11 cellular contexts compared by ENCODE assay signal in genomic region chr22:46528121-46528610, GRCh38. TPM values are rescaled to one million over a fixed set of nuclear protein-coding genes. Genes with fewer than 3 reads are reported as not detected.
DNase-seq lines count a peak whose midpoint lies in the region; ATAC-seq, FAIRE-seq and TF ChIP-seq lines count a peak whose summit lies in the region.
"Had no signal": no experiment of that assay in that cellular context is flagged by ENCODE, and none has a peak within 500 bp of the region (broad histone marks: within the 10 kb centered on the region; RNA-seq: fewer than 3 reads in every experiment).

No MANE protein-coding gene starts in this region.

- H3K9me3 Mint-ChIP-seq in astrocyte (ENCODE audit: unreplicated experiment): no peaks in the 10 kb centered on the region
- H3K9me3 Mint-ChIP-seq: naive thymus-derived CD8-positive, alpha-beta T cell had no signal

- H3K27me3 ChIP-seq in astrocyte (ENCODE audit: insufficient read depth, low read length): no peaks in the 10 kb centered on the region
- no peaks in the 10 kb centered on the region for H3K27me3 ChIP-seq in mesendoderm (ENCODE audit: insufficient read depth, low read length, poor library complexity)

- H2AFZ ChIP-seq in astrocyte (ENCODE audit: low read depth, low read length): peak overlapping the region; percentile 41

- H2BK120ac ChIP-seq in mesendoderm (ENCODE audit: low read depth, low read length): no peak overlapping the region

- H3K27ac ChIP-seq in astrocyte (ENCODE audit: low read depth, low read length) (peak overlapping the region; percentile 31), mesendoderm (ENCODE audit: low read depth, low read length) (no peak overlapping the region)

- H3K9ac ChIP-seq in astrocyte (ENCODE audit: low read length): peak overlapping the region; percentile 29
- no peak overlapping the region for H3K9ac ChIP-seq in mesendoderm (ENCODE audit: low read length)

- no peak for FAIRE-seq in astrocyte (lab: Jason Lieb, UNC)

- peaks cover 1% of the 10 kb centered on the region for H3K79me1 ChIP-seq in mesendoderm (ENCODE audit: low read length)

- DNase-seq in DMS153 (lab: John Stamatoyannopoulos, UW) (peak; percentile 71), M059J (ENCODE audit: low read depth) (peak; percentile 95), astrocyte (ENCODE audit: low read depth) (peak; percentile 89), mesendoderm (peak; percentile 77), NAMALWA (ENCODE audit: low spot score) (no peak)
- no peak for DNase-seq in effector CD4-positive, alpha-beta T cell
- no peak for DNase-seq in activated effector memory CD4-positive, alpha-beta T cell treated with Interleukin-2 at 50 U/mL for 16 hours
- DNase-seq: effector CD8-positive, alpha-beta T cell; naive thymus-derived CD8-positive, alpha-beta T cell; NCI-H1436 treated with DMSO at 0.1 percent for 48 hours had no signal

- no peaks in the 10 kb centered on the region for H3K27me3 Mint-ChIP-seq in astrocyte (ENCODE audit: low read depth, unreplicated experiment)

- peak overlapping the region; percentile 55 for H3K4me3 Mint-ChIP-seq in astrocyte (ENCODE audit: unreplicated experiment)
- H3K4me3 Mint-ChIP-seq: naive thymus-derived CD8-positive, alpha-beta T cell had no signal

- peak overlapping the region; percentile 88 for H3K27ac Mint-ChIP-seq in astrocyte (ENCODE audit: unreplicated experiment)

- no peak overlapping the region for H4K8ac ChIP-seq in mesendoderm (ENCODE audit: low read depth, low read length)

- H3K4me1 ChIP-seq in astrocyte (ENCODE audit: insufficient read depth, low read length) (peaks cover 25% of the 10 kb centered on the region), mesendoderm (ENCODE audit: control insufficient read depth, low read depth, low read length) (no peaks in the 10 kb centered on the region)

- H4K20me1 ChIP-seq in astrocyte (ENCODE audit: insufficient read depth, low read length): peaks cover 41% of the 10 kb centered on the region

- H3K4me3 ChIP-seq in astrocyte (ENCODE audit: insufficient read depth, low read depth, low read length): no peak overlapping the region
- no peak overlapping the region for H3K4me3 ChIP-seq in mesendoderm (ENCODE audit: low read length)

- H3K36me3 ChIP-seq in astrocyte (ENCODE audit: insufficient read depth, low read length): no peaks in the 10 kb centered on the region
- no peaks in the 10 kb centered on the region for H3K36me3 ChIP-seq in mesendoderm (ENCODE audit: control insufficient read depth, insufficient read depth, low read length)

- no peak overlapping the region for H3K56ac ChIP-seq in mesendoderm (ENCODE audit: low read length)

- H3K36me3 Mint-ChIP-seq in astrocyte (ENCODE audit: low read depth, unreplicated experiment): peaks cover 8% of the 10 kb centered on the region
- H3K36me3 Mint-ChIP-seq: naive thymus-derived CD8-positive, alpha-beta T cell had no signal

- no peak for ATAC-seq in GM21717 (IDR thresholded peaks at IDR 0.05; ENCODE audit: unreplicated experiment)
- ATAC-seq: naive thymus-derived CD8-positive, alpha-beta T cell had no signal

- H3K4ac ChIP-seq in mesendoderm (ENCODE audit: low read depth, low read length): no peak overlapping the region

- no peaks in the 10 kb centered on the region for H3K9me3 ChIP-seq in astrocyte (ENCODE audit: insufficient read depth, low read depth, low read length)

- no peak overlapping the region for H2BK5ac ChIP-seq in mesendoderm (ENCODE audit: low read length)

- H3K23ac ChIP-seq in mesendoderm (ENCODE audit: low read length): no peak overlapping the region

- no peak overlapping the region for H4K5ac ChIP-seq in mesendoderm (ENCODE audit: low read length)

- H3K79me2 ChIP-seq in astrocyte (ENCODE audit: insufficient read depth, low read length): peaks cover 27% of the 10 kb centered on the region
- H3K79me2 ChIP-seq in mesendoderm (ENCODE audit: control insufficient read depth, insufficient read depth, low read length): no peaks in the 10 kb centered on the region

- no peak overlapping the region for H2AK5ac ChIP-seq in mesendoderm (ENCODE audit: low read length)

- TF ChIP-seq CTCF in astrocyte (IDR thresholded peaks at IDR 0.05; ENCODE audit: insufficient read depth, low read depth, low read length): no peak

- H3K4me1 Mint-ChIP-seq in astrocyte (ENCODE audit: low read depth, unreplicated experiment): peaks cover 35% of the 10 kb centered on the region
- H3K4me1 Mint-ChIP-seq: naive thymus-derived CD8-positive, alpha-beta T cell had no signal

- H2BK15ac ChIP-seq in mesendoderm (replicated peaks; ENCODE audit: low read depth): no peak overlapping the region

- H3K4me2 ChIP-seq in astrocyte (ENCODE audit: low read length) (peak overlapping the region; percentile 71), mesendoderm (ENCODE audit: low read length) (no peak overlapping the region)

- H3K18ac ChIP-seq in mesendoderm (ENCODE audit: low read length): no peak overlapping the region

- WGBS in mesendoderm (ENCODE audit: extremely low coverage, insufficient coverage, low lambda C conversion rate): no CpG with 5 or more reads among the region's 15 CpGs

RNA-seq across cellular contexts. Expression of gene CELSR1, which starts 9.3 kb away (rescaled TPM):
- 4.3 and 11.8 TPM in 2 replicates for total RNA-seq in M059J (2014; rRNA removed; shearing (Covaris generic))
- 27.6 and 38.5 TPM in 2 replicates for total RNA-seq in astrocyte
- 4.0 TPM for polyA plus RNA-seq in mesendoderm (2013, experiment 1 of 2)
- polyA plus RNA-seq in mesendoderm (2013, experiment 2 of 2): 4.0 TPM

Comparison
In these comparisons a context has a peak if more than half of its experiments do, and no peak if none do; other contexts are left out.
1. DNase-seq: peak in DMS153 (single experiment), M059J (single experiment), astrocyte (single experiment) and mesendoderm (single experiment); none in effector CD4-positive, alpha-beta T cell (single experiment), NAMALWA (single experiment) and activated effector memory CD4-positive, alpha-beta T cell treated with Interleukin-2 at 50 U/mL for 16 hours (single experiment).